12 cellular contexts compared by ENCODE assay signal in genomic region chr14:32230181-32230580, GRCh38. TPM values are rescaled to one million over a fixed set of nuclear protein-coding genes. Genes with fewer than 3 reads are reported as not detected.
DNase-seq lines count a peak whose midpoint lies in the region; ATAC-seq and TF ChIP-seq lines count a peak whose summit lies in the region.
"Had no signal": no experiment of that assay in that cellular context is flagged by ENCODE, and none has a peak within 500 bp of the region (broad histone marks: within the 10 kb centered on the region; RNA-seq: fewer than 3 reads in every experiment).

No MANE protein-coding gene starts in this region.

- H3K4me2 ChIP-seq in HCT116 (ENCODE audit: low read length): no peak overlapping the region

- H3K9me3 ChIP-seq in HCT116 (ENCODE audit: control insufficient read depth in 1 of 2, insufficient read depth in 1 of 2, low read depth in 1 of 2, low read length in 2 of 2) (no peaks in the 10 kb centered on the region), adrenal gland (replicated peaks in 1 of 3) (no peaks in the 10 kb centered on the region), left ventricle myocardium inferior (replicated peaks) (no peaks in the 10 kb centered on the region), transverse colon (no peaks in the 10 kb centered on the region), tibial nerve (no peaks in the 10 kb centered on the region)

- H3K27ac ChIP-seq in HCT116 (ENCODE audit: low read depth, low read length) (no peak overlapping the region), adrenal gland (peak overlapping the region in 4 of 5 donors; percentile 19 to 84 (median 59)), left ventricle myocardium inferior (replicated peaks) (peak overlapping the region; percentile 76), transverse colon (peak overlapping the region in 3 of 4 donors; percentile 28 to 60 (median 31)), caudate nucleus (ENCODE audit: low read depth, low read length) (no peak overlapping the region), tibial nerve (no peak overlapping the region)
- H3K27ac ChIP-seq: skin epidermis had no signal

- BruUV-seq in HCT116 (replicated peaks; lab: Mats Ljungman, UMichigan): no TSS peak

- in situ Hi-C loops in transverse colon (cut with MboI; ENCODE audit: low pct_ligation_motif_present in 1 of 4, low pct_unique_long_range_greater_than_20kb in 1 of 4, low sequenced_read_pairs in 3 of 4): no loop called here

- H2AFZ ChIP-seq in HCT116 (ENCODE audit: low read depth, low read length, poor library complexity, severe bottlenecking): no peak overlapping the region

- TF ChIP-seq RAD21 in HCT116 (IDR thresholded peaks at IDR 0.05; ENCODE audit: low read depth): peak; percentile 41; the same call in 1 of the 2 replicates

- CTCF ChIA-PET in HCT116 (lab: Charles Lee): no interaction called here

- RAD21 ChIA-PET in HCT116 (lab: Charles Lee; ENCODE audit: low non-redundant PET in 1 of 2, low total read pairs in 2 of 2, uncharacterized antibody in 2 of 2, unreplicated experiment in 2 of 2): interaction anchor here in 1 of 2 experiments (0.7 kb wide), 1 partner anchor 157 kb away, joined by 3 read pairs; no protein-coding TSS in a partner anchor

- TF ChIP-seq EP300 in transverse colon (IDR thresholded peaks at IDR 0.05; ENCODE audit: low read depth): no peak
- TF ChIP-seq EP300 in tibial nerve (IDR thresholded peaks at IDR 0.05): no peak

- no peaks in the 10 kb centered on the region for H3K9me2 ChIP-seq in HCT116 (ENCODE audit: insufficient read depth)

- no peak overlapping the region for H3K9ac ChIP-seq in HCT116 (ENCODE audit: low read length)

- H3K79me2 ChIP-seq in HCT116 (ENCODE audit: insufficient read depth, low read length): no peaks in the 10 kb centered on the region

- no peak for TF ChIP-seq POLR2A in HCT116 (IDR thresholded peaks at IDR 0.05; ENCODE audit: borderline replicate concordance, extremely low read depth, insufficient read depth, insufficient read length)
- peak in 1 of 2 donors; percentile 15 for TF ChIP-seq POLR2A in adrenal gland (IDR thresholded peaks at IDR 0.05)
- no peak for TF ChIP-seq POLR2A in transverse colon (IDR thresholded peaks at IDR 0.05)
- no peak for TF ChIP-seq POLR2A in tibial nerve (IDR thresholded peaks at IDR 0.05)

- POLR2A ChIA-PET in HCT116 (lab: Charles Lee): no interaction called here

- H4K20me1 ChIP-seq in HCT116 (ENCODE audit: insufficient read depth): no peaks in the 10 kb centered on the region

- TF ChIP-seq CTCF in HCT116 (IDR thresholded peaks at IDR 0.05 in 2 of 3, conservative IDR thresholded peaks at IDR 0.05 in 1 of 3; ENCODE audit: borderline replicate concordance in 1 of 3, insufficient read depth in 1 of 3, low read depth in 2 of 3, low read length in 2 of 3) (peak in 1 of 3 experiments; percentile 20; a peak in 1 of 6 replicates), adrenal gland (IDR thresholded peaks at IDR 0.05) (peak in 1 of 6 experiments; percentile 7), left ventricle myocardium inferior (IDR thresholded peaks at IDR 0.05; ENCODE audit: borderline replicate concordance) (no peak), transverse colon (IDR thresholded peaks at IDR 0.05) (no peak), tibial nerve (IDR thresholded peaks at IDR 0.05) (no peak)

- H3K27me3 ChIP-seq in HCT116 (ENCODE audit: insufficient read depth, low read length) (no peaks in the 10 kb centered on the region), adrenal gland (no peaks in the 10 kb centered on the region), left ventricle myocardium inferior (ENCODE audit: low read depth) (no peaks in the 10 kb centered on the region), transverse colon (no peaks in the 10 kb centered on the region), tibial nerve (no peaks in the 10 kb centered on the region)

- DNase-seq in HCT116 (ENCODE audit: low read depth, low spot score) (no peak), adrenal gland (peak in 4 of 7 donors; percentile 20 to 38 (median 27)), left ventricle myocardium inferior (no peak), transverse colon (no peak), caudate nucleus (lab: John Stamatoyannopoulos, UW) (no peak), tibial nerve (ENCODE audit: low spot score in 2 of 2) (no peak), NCI-H2029 treated with DMSO at 0.1 percent for 48 hours (lab: John Stamatoyannopoulos, UW) (no peak)
- DNase-seq: effector memory CD4-positive, alpha-beta T cell; NCI-H187 treated with DMSO at 0.1 percent for 48 hours; T1000 had no signal

- WGBS in adrenal gland, 4 donors: 21 to 28% (median 25%) methylated on average over 3 of the region's 3 CpGs
- WGBS in transverse colon (ENCODE audit: low coverage in 1 of 2), 2 donors: 36 to 37% methylated on average over 3 of the region's 3 CpGs
- 31 to 43% methylated on average over 3 of the region's 3 CpGs for WGBS in tibial nerve, 2 donors

- peaks cover 3 to 15% of the 10 kb centered on the region in 2 experiments; a peak in 3 of 4 replicates for H3K4me1 ChIP-seq in HCT116 (ENCODE audit: control insufficient read depth in 1 of 2, insufficient read depth in 2 of 2, low read length in 2 of 2)
- peaks cover 12 to 23% of the 10 kb centered on the region in 2 donors for H3K4me1 ChIP-seq in adrenal gland (replicated peaks in 1 of 2)
- peaks cover 51% of the 10 kb centered on the region for H3K4me1 ChIP-seq in left ventricle myocardium inferior
- H3K4me1 ChIP-seq in transverse colon: peaks cover 0 to 3% (median 1%) of the 10 kb centered on the region in 4 donors
- H3K4me1 ChIP-seq in tibial nerve: no peaks in the 10 kb centered on the region

- ATAC-seq in HCT116: peak; percentile 54

- intact Hi-C loops in HCT116 (cut with micrococcal nuclease): no loop called here
- intact Hi-C loops in adrenal gland (cut with DNase I): no loop called here
- intact Hi-C loops in left ventricle myocardium inferior (cut with micrococcal nuclease): no loop called here
- intact Hi-C loops in transverse colon (cut with DNase I; ENCODE audit: low total_unique reads): no loop called here

- no peak overlapping the region for H3K4me3 ChIP-seq in HCT116 (replicated peaks in 1 of 2; ENCODE audit: low read depth in 1 of 2, low read length in 2 of 2)
- H3K4me3 ChIP-seq in adrenal gland: no peak overlapping the region
- no peak overlapping the region for H3K4me3 ChIP-seq in left ventricle myocardium inferior
- H3K4me3 ChIP-seq in transverse colon: no peak overlapping the region
- no peak overlapping the region for H3K4me3 ChIP-seq in tibial nerve
- H3K4me3 ChIP-seq: skin epidermis had no signal

- H3K36me3 ChIP-seq in HCT116 (ENCODE audit: control insufficient read depth in 1 of 2, insufficient read depth in 2 of 2, low read length in 2 of 2) (no peaks in the 10 kb centered on the region), adrenal gland (replicated peaks in 1 of 2) (no peaks in the 10 kb centered on the region), left ventricle myocardium inferior (no peaks in the 10 kb centered on the region), transverse colon (no peaks in the 10 kb centered on the region), tibial nerve (no peaks in the 10 kb centered on the region)

TF ChIP-seq in HCT116, 20 proteins besides CTCF, POLR2A, EP300 and RAD21:
- TF ChIP-seq EZH2 (IDR thresholded peaks at IDR 0.05): no peak
- no peak for TF ChIP-seq CBX3 (IDR thresholded peaks at IDR 0.05; ENCODE audit: low read depth)
- TF ChIP-seq ZNF274 (IDR thresholded peaks at IDR 0.05; ENCODE audit: low read depth, low read length): no peak
- TF ChIP-seq MAX (IDR thresholded peaks at IDR 0.05): no peak
- no peak for TF ChIP-seq ATF3 (IDR thresholded peaks at IDR 0.05)
- TF ChIP-seq FOSL1 (IDR thresholded peaks at IDR 0.05; ENCODE audit: low read depth): no peak
- TF ChIP-seq ZFX (IDR thresholded peaks at IDR 0.05): no peak
- TF ChIP-seq CEBPB (IDR thresholded peaks at IDR 0.05; ENCODE audit: low read depth): no peak
- TF ChIP-seq SIN3A (IDR thresholded peaks at IDR 0.05; ENCODE audit: low read depth): no peak

RNA-seq across cellular contexts. Expression of gene RNU6-8, which starts 27.1 kb away (rescaled TPM):
- total RNA-seq in HCT116 (2021; ENCODE audit: unreplicated experiment) (not detected), adrenal gland (not detected), left ventricle myocardium inferior (not detected), transverse colon (not detected), tibial nerve (not detected)
- polyA plus RNA-seq in HCT116 (2012): not detected in 2 replicates
- not detected for polyA plus RNA-seq in adrenal gland
- total RNA-seq: activated CD8-positive, alpha-beta memory T cell treated with anti-CD3 and anti-CD28 coated beads for 36 hours had no signal

RNA-seq across cellular contexts. Expression of gene RNU6-7, which starts 28.3 kb away (rescaled TPM):
- not detected for total RNA-seq in HCT116 (2021; ENCODE audit: unreplicated experiment)
- polyA plus RNA-seq in HCT116 (2012): not detected in 2 replicates
- total RNA-seq in adrenal gland: not detected
- polyA plus RNA-seq in adrenal gland: not detected
- total RNA-seq in left ventricle myocardium inferior: not detected
- not detected for total RNA-seq in transverse colon
- not detected for total RNA-seq in tibial nerve
- total RNA-seq: activated CD8-positive, alpha-beta memory T cell treated with anti-CD3 and anti-CD28 coated beads for 36 hours had no signal

Comparison
In these comparisons a context has a peak if more than half of its experiments do, and no peak if none do; other contexts are left out.
1. DNase-seq: peak in adrenal gland (4 of 7); none in HCT116 (single experiment), left ventricle myocardium inferior (single experiment), transverse colon (single experiment), caudate nucleus (0 of 61), tibial nerve (0 of 2) and NCI-H2029 treated with DMSO at 0.1 percent for 48 hours (single experiment).
2. H3K27ac ChIP-seq: peak in adrenal gland (4 of 5), left ventricle myocardium inferior (single experiment) and transverse colon (3 of 4); none in HCT116 (single experiment), caudate nucleus (single experiment) and tibial nerve (0 of 4).